In the genomic region with DNA sequence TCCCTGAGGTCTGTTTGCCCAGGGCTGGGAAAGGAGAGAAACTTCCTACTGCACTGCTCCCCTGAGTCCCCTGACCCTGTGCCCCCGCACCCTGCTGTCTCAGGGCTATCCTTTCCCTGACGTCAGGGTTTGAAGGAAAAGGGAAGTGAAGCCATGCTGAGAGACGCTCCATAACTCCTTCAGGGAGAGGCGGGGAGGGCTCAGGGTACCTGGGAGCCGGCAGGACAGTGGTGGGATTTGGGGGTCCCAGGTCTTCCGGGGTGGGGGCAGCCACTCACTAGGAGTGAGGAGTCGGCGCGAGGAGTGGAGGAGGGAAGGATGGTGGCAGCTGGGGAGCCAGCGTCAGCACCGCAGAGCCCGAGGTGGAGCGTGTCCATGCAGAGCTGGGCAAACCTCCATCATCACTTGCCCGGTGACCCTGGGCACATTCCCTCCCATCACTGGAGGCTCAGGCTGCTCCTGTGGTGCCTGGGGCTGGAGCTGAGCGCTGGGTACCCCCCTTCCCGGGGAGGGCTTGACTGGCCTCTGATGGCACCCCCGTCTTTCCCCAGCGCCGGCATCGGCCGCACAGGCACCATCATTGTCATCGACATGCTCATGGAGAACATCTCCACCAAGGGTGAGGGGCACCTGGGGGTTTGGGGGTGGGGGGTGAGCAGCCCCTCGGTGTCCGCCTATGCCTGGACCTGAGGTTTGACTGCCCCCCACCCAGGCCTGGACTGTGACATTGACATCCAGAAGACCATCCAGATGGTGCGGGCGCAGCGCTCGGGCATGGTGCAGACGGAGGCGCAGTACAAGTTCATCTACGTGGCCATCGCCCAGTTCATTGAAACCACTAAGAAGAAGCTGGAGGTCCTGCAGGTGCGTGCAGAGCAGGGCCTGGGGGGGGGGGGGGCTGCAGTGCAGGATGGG, we compare ENCODE assay signal across 9 cellular contexts. TPM values are rescaled to one million over a fixed set of nuclear protein-coding genes. Genes with fewer than 3 reads are reported as not detected.
DNase-seq lines count a peak whose midpoint lies in the region; ATAC-seq and TF ChIP-seq lines count a peak whose summit lies in the region.
"Had no signal": no experiment of that assay in that cellular context is flagged by ENCODE, and none has a peak within 500 bp of the region (broad histone marks: within the 10 kb centered on the region; RNA-seq: fewer than 3 reads in every experiment).

No MANE protein-coding gene starts in this region.

- H3K9me3 ChIP-seq in NT2/D1 (ENCODE audit: insufficient read depth, low read length) = no peaks in the 10 kb centered on the region
- H3K9me3 ChIP-seq in heart left ventricle = no peaks in the 10 kb centered on the region
- no peaks in the 10 kb centered on the region for H3K9me3 ChIP-seq in thymus (ENCODE audit: control insufficient read depth)
- H3K9me3 ChIP-seq in tibial nerve = no peaks in the 10 kb centered on the region

- no peaks in the 10 kb centered on the region for H3K27me3 ChIP-seq in NT2/D1 (ENCODE audit: insufficient read depth, insufficient read length)
- H3K27me3 ChIP-seq in heart left ventricle = no peaks in the 10 kb centered on the region
- H3K27me3 ChIP-seq in thymus (ENCODE audit: control insufficient read depth, insufficient read depth) = no peaks in the 10 kb centered on the region
- H3K27me3 ChIP-seq in tibial nerve = no peaks in the 10 kb centered on the region

- H3K4me3 Mint-ChIP-seq in activated T-cell treated with anti-CD3 and anti-CD28 coated beads, Interleukin-2, amount 50 U/mL, for 72 hours = peak overlapping the region; percentile 93

- peak in 1 of 2 donors; percentile 10 for TF ChIP-seq POLR2A in heart left ventricle (IDR thresholded peaks at IDR 0.05)
- TF ChIP-seq POLR2A in tibial nerve (IDR thresholded peaks at IDR 0.05) = no peak

- DNase-seq in activated T-cell treated with anti-CD3 and anti-CD28 coated beads, Interleukin-2, amount 50 U/mL, for 72 hours = no peak
- DNase-seq in activated T-cell treated with anti-CD3 and anti-CD28 coated beads, Interleukin-2, amount 50 U/mL, for 1 hour = no peak
- DNase-seq in NT2/D1 (ENCODE audit: low read depth, low spot score) = no peak
- DNase-seq in heart left ventricle = peak in 2 of 5 donors; percentile 25 to 46
- no peak for DNase-seq in RPMI8226
- no peak for DNase-seq in tibial nerve (ENCODE audit: low spot score in 2 of 2)
- DNase-seq in NCI-H748 treated with DMSO at 0.1 percent for 48 hours (lab: John Stamatoyannopoulos, UW) = no peak

- H3K4me3 ChIP-seq in NT2/D1 (ENCODE audit: insufficient read length, low read depth) = no peak overlapping the region
- peak overlapping the region in 8 of 12 donors; percentile 9 to 42 (median 22) for H3K4me3 ChIP-seq in heart left ventricle
- peak overlapping the region; percentile 38 for H3K4me3 ChIP-seq in thymus (ENCODE audit: low read length)
- H3K4me3 ChIP-seq in tibial nerve = no peak overlapping the region

- H3K27ac ChIP-seq in heart left ventricle (peak overlapping the region; percentile 21 to 97 (median 83)), thymus (ENCODE audit: low read depth) (peak overlapping the region; percentile 93), tibial nerve (peak overlapping the region in 2 of 4 donors; percentile 62 to 86)

- peaks cover 92% of the 10 kb centered on the region for H3K4me1 Mint-ChIP-seq in activated T-cell treated with anti-CD3 and anti-CD28 coated beads, Interleukin-2, amount 50 U/mL, for 72 hours (ENCODE audit: low read depth)

- H3K27ac Mint-ChIP-seq in activated T-cell treated with anti-CD3 and anti-CD28 coated beads, Interleukin-2, amount 50 U/mL, for 72 hours = peak overlapping the region; percentile 88

- H3K36me3 Mint-ChIP-seq in activated T-cell treated with anti-CD3 and anti-CD28 coated beads, Interleukin-2, amount 50 U/mL, for 72 hours (ENCODE audit: insufficient read depth in 2 of 2) = peaks cover 1 to 13% of the 10 kb centered on the region in 2 donors

- intact Hi-C loops in heart left ventricle (cut with DNase I) = loop anchor here in 5 of 10 donors (5.0 to 10.0 kb wide), 5 partner anchors 73 to 135 kb away; partner anchors contain the start of genes C1R (in 2 of the 5), SPSB2 (in 1 of the 5) and TPI1 (in 1 of the 5)

- ATAC-seq in activated T-cell treated with anti-CD3 and anti-CD28 coated beads, Interleukin-2, amount 50 U/mL, for 72 hours (replicated peaks in 1 of 2) = no peak
- ATAC-seq in heart left ventricle = peak; percentile 5 to 68 (median 13)

- TF ChIP-seq EP300 in tibial nerve (IDR thresholded peaks at IDR 0.05) = no peak

- H3K4me1 ChIP-seq in NT2/D1 (ENCODE audit: insufficient read depth, insufficient read length) (peaks cover 49% of the 10 kb centered on the region), heart left ventricle (peaks cover 2 to 85% (median 37%) of the 10 kb centered on the region in 12 donors), thymus (ENCODE audit: control insufficient read depth, insufficient read depth, low read length) (peaks cover 62% of the 10 kb centered on the region), tibial nerve (peaks cover 0 to 75% (median 43%) of the 10 kb centered on the region in 4 donors)

- 74 to 82% (median 79%) methylated on average over 21 to 33 of the region's 33 CpGs for WGBS in heart left ventricle, 4 donors
- 79% methylated on average over 33 of the region's 33 CpGs for whole genome bisulfite sequencing in thymus
- WGBS in tibial nerve, 2 donors = 81 to 83% methylated on average over 33 of the region's 33 CpGs

- TF ChIP-seq CTCF in heart left ventricle (IDR thresholded peaks at IDR 0.05) (no peak), tibial nerve (IDR thresholded peaks at IDR 0.05) (no peak)

- no peaks in the 10 kb centered on the region for H3K9me3 Mint-ChIP-seq in activated T-cell treated with anti-CD3 and anti-CD28 coated beads, Interleukin-2, amount 50 U/mL, for 72 hours

- H3K36me3 ChIP-seq in NT2/D1 (ENCODE audit: insufficient read depth, insufficient read length, low read length) (peaks cover 18% of the 10 kb centered on the region), heart left ventricle (peaks cover 0 to 53% (median 0%) of the 10 kb centered on the region in 9 donors), thymus (ENCODE audit: control insufficient read depth, insufficient read depth) (peaks cover 69% of the 10 kb centered on the region), tibial nerve (no peaks in the 10 kb centered on the region)

- peak overlapping the region; percentile 7 for H3K9ac ChIP-seq in NT2/D1 (ENCODE audit: insufficient read length, low read depth)

- no peaks in the 10 kb centered on the region for H3K27me3 Mint-ChIP-seq in activated T-cell treated with anti-CD3 and anti-CD28 coated beads, Interleukin-2, amount 50 U/mL, for 72 hours (ENCODE audit: low read depth)

RNA-seq across cellular contexts. Expression of gene PTPN6, which starts 8.5 kb away (rescaled TPM):
- total RNA-seq in activated T-cell treated with anti-CD3 and anti-CD28 coated beads, Interleukin-2, amount 50 U/mL, for 72 hours = 100 to 1,000 TPM; 238 to 313 TPM
- total RNA-seq in heart left ventricle (10 to 100 TPM in 2 of 9 donors, 1 to 10 TPM in 7; 3.5 to 63.2 (median 5.9) TPM), tibial nerve (10 to 100 TPM; 11.9 to 31.5 (median 20.8) TPM)
- polyA plus RNA-seq in heart left ventricle (1 to 10 TPM; 6.6 to 6.7 TPM), thymus (213 TPM)

RNA-seq across cellular contexts. Expression of gene PHB2, which starts 10.8 kb away (rescaled TPM):
- 100 to 1,000 TPM; 296 to 348 TPM for total RNA-seq in activated T-cell treated with anti-CD3 and anti-CD28 coated beads, Interleukin-2, amount 50 U/mL, for 72 hours
- total RNA-seq in heart left ventricle (100 to 1,000 TPM; 128 to 189 (median 152) TPM), tibial nerve (100 to 1,000 TPM; 138 to 178 (median 149) TPM)
- polyA plus RNA-seq in heart left ventricle (100 to 1,000 TPM; 112 to 192 TPM), thymus (149 TPM)

RNA-seq across cellular contexts. Expression of gene EMG1, which starts 11.1 kb away (rescaled TPM):
- total RNA-seq in activated T-cell treated with anti-CD3 and anti-CD28 coated beads, Interleukin-2, amount 50 U/mL, for 72 hours = 10 to 100 TPM; 44.9 to 45.7 TPM
- 10 to 100 TPM; 24.2 to 43.1 (median 35.9) TPM for total RNA-seq in heart left ventricle
- polyA plus RNA-seq in heart left ventricle = 10 to 100 TPM; 23.0 to 38.2 TPM
- 27.6 TPM for polyA plus RNA-seq in thymus
- total RNA-seq in tibial nerve = 10 to 100 TPM; 27.7 to 37.7 (median 35.9) TPM

RNA-seq across cellular contexts. Expression of gene C12orf57, which starts 15.8 kb away (rescaled TPM):
- total RNA-seq in activated T-cell treated with anti-CD3 and anti-CD28 coated beads, Interleukin-2, amount 50 U/mL, for 72 hours = 100 to 1,000 TPM; 259 to 301 TPM
- total RNA-seq in heart left ventricle (100 to 1,000 TPM; 108 to 394 (median 167) TPM), tibial nerve (100 to 1,000 TPM; 569 to 764 (median 665) TPM)
- polyA plus RNA-seq in heart left ventricle (100 to 1,000 TPM; 258 to 460 TPM), thymus (421 TPM)

RNA-seq across cellular contexts. Expression of gene RNU7-1, which starts 16.0 kb away (rescaled TPM):
- not detected for total RNA-seq in activated T-cell treated with anti-CD3 and anti-CD28 coated beads, Interleukin-2, amount 50 U/mL, for 72 hours
- total RNA-seq in heart left ventricle = not detected
- not detected for polyA plus RNA-seq in heart left ventricle
- polyA plus RNA-seq in thymus = not detected
- not detected for total RNA-seq in tibial nerve
- total RNA-seq: glomerular endothelial cell had no signal

Comparison
In these comparisons a context has a peak if more than half of its experiments do, and no peak if none do; other contexts are left out.
1. ATAC-seq: peak in heart left ventricle (4 of 4); none in activated T-cell treated with anti-CD3 and anti-CD28 coated beads, Interleukin-2, amount 50 U/mL, for 72 hours (0 of 2).
2. H3K4me3 ChIP-seq: peak in heart left ventricle (8 of 12) and thymus (single experiment); none in NT2/D1 (single experiment) and tibial nerve (0 of 4).